ENCODE assay signal across 30 cellular contexts in genomic region chr17:72605543-72605942, GRCh38.
"Had no signal": no experiment of that assay in that cellular context is flagged by ENCODE, and none has a peak within 500 bp of the region (broad histone marks: within the 10 kb centered on the region; RNA-seq: fewer than 3 reads in every experiment).

No MANE protein-coding gene starts in this region.

- H3K4me3 ChIP-seq: adrenal gland, body of pancreas, colonic mucosa, esophagus squamous epithelium, gastroesophageal sphincter, heart right ventricle had no signal

- H3K27me3 ChIP-seq: body of pancreas, colonic mucosa had no signal

- DNase-seq: activated CD4-positive, alpha-beta memory T cell treated with anti-CD3 and anti-CD28 coated beads for 36 hours; activated CD4-positive, alpha-beta T cell treated with anti-CD3 and anti-CD28 coated beads for 36 hours; activated CD4-positive, alpha-beta T cell treated with anti-CD3 and anti-CD28 coated beads, Interleukin-2, amount 10 ng/mL, durations not matched to agents 24 days and 14 days; activated CD4-positive, CD25-positive, alpha-beta regulatory T cell; activated CD4-positive, CD25-positive, alpha-beta regulatory T cell treated with anti-CD3 and anti-CD28 coated beads, Interleukin-2, amount 50 U/mL, for 72 hours; activated CD8-positive, alpha-beta memory T cell treated with anti-CD3 and anti-CD28 coated beads, Interleukin-2, amount 10 ng/mL, durations not matched to agents 7 days and 5 days; activated CD8-positive, alpha-beta memory T cell treated with anti-CD3 and anti-CD28 coated beads, Interleukin-2, amount 50 U/mL, for 4 hours; activated CD8-positive, alpha-beta T cell treated with anti-CD3 and anti-CD28 coated beads, Interleukin-2, amount 10 ng/mL, durations not matched to agents 7 days and 5 days; activated effector memory CD4-positive, alpha-beta T cell treated with anti-CD3 and anti-CD28 coated beads, Interleukin-2, amount 50 U/mL, for 16 hours; activated naive CD4-positive, alpha-beta T cell treated with anti-CD3 and anti-CD28 coated beads for 36 hours; activated naive CD8-positive, alpha-beta T cell treated with anti-CD3 and anti-CD28 coated beads for 36 hours; activated naive CD8-positive, alpha-beta T cell treated with anti-CD3 and anti-CD28 coated beads, Interleukin-2, amount 50 U/mL, for 24 hours; activated T-cell treated with anti-CD3 and anti-CD28 coated beads, Interleukin-2, amount 50 U/mL, for 1 hour; activated T-cell treated with anti-CD3 and anti-CD28 coated beads, Interleukin-2, amount 50 U/mL, for 48 hours; adrenal gland; amygdala; aorta; body of pancreas; central memory CD4-positive, alpha-beta T cell; cerebellar nuclear complex; colonic mucosa; effector CD8-positive, alpha-beta T cell; esophagus squamous epithelium; foreskin melanocyte; heart right ventricle; T-helper 2 cell had no signal

- H3K4me1 ChIP-seq: adrenal gland, gastroesophageal sphincter, heart right ventricle had no signal

- ATAC-seq: activated CD4-positive, alpha-beta T cell treated with anti-CD3 and anti-CD28 coated beads for 36 hours; activated CD8-positive, alpha-beta memory T cell treated with anti-CD3 and anti-CD28 coated beads, Interleukin-2, amount 10 ng/mL, durations not matched to agents 7 days and 5 days; activated CD8-positive, alpha-beta T cell treated with anti-CD3 and anti-CD28 coated beads, Interleukin-2, amount 10 ng/mL, durations not matched to agents 7 days and 5 days; activated naive CD8-positive, alpha-beta T cell treated with anti-CD3 and anti-CD28 coated beads, Interleukin-2, amount 50 U/mL, for 24 hours; body of pancreas; gastroesophageal sphincter; heart right ventricle had no signal

- H3K36me3 ChIP-seq: adrenal gland, colonic mucosa, esophagus squamous epithelium, gastroesophageal sphincter, heart right ventricle had no signal

- FAIRE-seq: endometrium, endothelial cell of umbilical vein had no signal

- H3K9me3 ChIP-seq: colonic mucosa, esophagus squamous epithelium had no signal

- H3K27ac ChIP-seq: adrenal gland, colonic mucosa, epithelial cell of prostate, gastroesophageal sphincter, heart right ventricle had no signal
